30 cellular contexts compared by ENCODE assay signal in the genomic region with DNA sequence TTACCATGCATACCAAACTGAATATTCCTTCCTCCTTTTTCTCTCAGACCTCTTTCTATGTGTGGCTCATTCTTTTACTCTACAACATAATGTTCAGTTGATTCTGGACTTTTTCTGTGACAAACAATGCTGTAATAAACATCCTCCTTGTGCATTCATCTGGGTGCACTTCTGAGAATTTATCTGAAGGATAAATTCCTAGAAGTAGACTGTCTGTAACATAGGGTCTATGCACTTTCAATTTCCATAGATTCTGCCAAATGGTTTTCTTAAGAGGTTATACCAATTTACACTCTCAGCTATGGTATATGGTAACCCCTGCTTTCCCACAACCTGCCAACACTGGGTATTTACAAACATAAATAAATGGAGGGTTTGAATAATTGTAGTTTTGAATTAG. TPM values are rescaled to one million over a fixed set of nuclear protein-coding genes. Genes with fewer than 3 reads are reported as not detected.
"Had no signal": no experiment of that assay in that cellular context is flagged by ENCODE, and none has a peak within 500 bp of the region (broad histone marks: within the 10 kb centered on the region; RNA-seq: fewer than 3 reads in every experiment).

No MANE protein-coding gene starts in this region.

- H3K9me3 Mint-ChIP-seq: activated naive CD4-positive, alpha-beta T cell treated with anti-CD3 and anti-CD28 coated beads, Interleukin-2, amount 50 U/mL, for 72 hours; activated T-cell treated with anti-CD3 and anti-CD28 coated beads, Interleukin-2, amount 50 U/mL, for 4 hours had no signal

- H3K27ac Mint-ChIP-seq: activated naive CD4-positive, alpha-beta T cell treated with anti-CD3 and anti-CD28 coated beads, Interleukin-2, amount 50 U/mL, for 72 hours; T-cell had no signal

- H3K4me3 Mint-ChIP-seq: activated T-cell treated with anti-CD3 and anti-CD28 coated beads, Interleukin-2, amount 50 U/mL, for 4 hours; T-cell had no signal

- ATAC-seq: activated T-cell treated with anti-CD3 and anti-CD28 coated beads, Interleukin-2, amount 50 U/mL, for 4 hours; Right ventricle myocardium inferior; SK-N-SH treated with all-trans-retinoic acid at 6 μM for 48 hours; T-cell had no signal

- H3K36me3 Mint-ChIP-seq: activated naive CD4-positive, alpha-beta T cell treated with anti-CD3 and anti-CD28 coated beads, Interleukin-2, amount 50 U/mL, for 72 hours; T-cell had no signal

- DNase-seq: activated CD4-positive, alpha-beta T cell treated with anti-CD3 and anti-CD28 coated beads, Interleukin-2, amount 50 U/mL, for 4 hours; activated effector memory CD4-positive, alpha-beta T cell treated with anti-CD3 and anti-CD28 coated beads, Interleukin-2, amount 50 U/mL, for 16 hours; activated naive CD4-positive, alpha-beta T cell; activated T-cell treated with anti-CD3 and anti-CD28 coated beads for 4 hours; activated T-cell treated with anti-CD3 and anti-CD28 coated beads, Interleukin-2, amount 50 U/mL, for 4 hours; amniotic stem cell; aorta; brain microvascular endothelial cell; central memory CD4-positive, alpha-beta T cell; Kasumi-1; KG1; MG63; NCI-H1048; NCI-H1105 treated with DMSO at 0.1 percent for 48 hours; NCI-H1436 treated with DMSO at 0.1 percent for 48 hours; NCI-H1694 treated with DMSO at 0.1 percent for 48 hours; NCI-H2029 treated with DMSO at 0.1 percent for 48 hours; NCI-H2107; NCI-H2171; NCI-H510A; NCI-H526; NCI-H748 treated with DMSO at 0.1 percent for 48 hours; NK-92 treated with Interleukin-12 subunit alpha and Interleukin-12 subunit beta, amount 100 ng/mL, for 24 hours; PC-9; SIG-M5; T-cell had no signal

RNA-seq across cellular contexts. Expression of a gene that starts 24.1 kb away (rescaled TPM):
- total RNA-seq: activated naive CD4-positive, alpha-beta T cell treated with anti-CD3 and anti-CD28 coated beads, Interleukin-2, amount 50 U/mL, for 72 hours; T-helper 2 cell treated with Interferon-gamma antibody and Interleukin-4, amounts not matched to agents 100 ng/mL and 5 ng/mL, for 36 hours had no signal
